Comparison of ENCODE assay signal across 16 cellular contexts in the genomic region with DNA sequence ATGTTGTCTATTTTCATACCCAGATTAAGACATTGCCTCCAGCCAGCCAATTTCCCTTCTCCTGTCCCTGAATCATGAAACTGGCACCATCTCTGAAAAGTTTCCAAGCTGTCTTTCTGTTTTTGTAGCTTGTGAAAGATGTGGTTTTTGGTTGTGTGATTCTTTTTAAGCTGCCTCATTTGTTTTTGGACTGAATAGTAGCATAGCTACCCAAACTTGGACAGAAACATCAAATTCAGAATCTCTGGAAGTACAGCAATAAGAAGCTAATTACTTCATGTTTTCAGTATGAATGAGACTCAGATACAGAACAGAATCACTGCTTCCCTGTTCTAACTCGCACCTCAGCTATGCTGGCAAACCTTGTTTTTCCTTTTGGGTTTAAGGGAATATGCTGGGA.
DNase-seq lines count a peak whose midpoint lies in the region; ATAC-seq and TF ChIP-seq lines count a peak whose summit lies in the region.
"Had no signal": no experiment of that assay in that cellular context is flagged by ENCODE, and none has a peak within 500 bp of the region (broad histone marks: within the 10 kb centered on the region; RNA-seq: fewer than 3 reads in every experiment).

No MANE protein-coding gene starts in this region.

- H4K20me1 ChIP-seq in GM23248 (ENCODE audit: insufficient read depth): no peaks in the 10 kb centered on the region

- no TSS peak for BruUV-seq in Calu3 (replicated peaks; lab: Mats Ljungman, UMichigan)

- no peaks in the 10 kb centered on the region for H3K9me2 ChIP-seq in GM23248 (ENCODE audit: insufficient read depth)
- H3K9me2 ChIP-seq: SK-N-SH had no signal

- H3K27ac Mint-ChIP-seq in T-helper 2 cell treated with Interferon-gamma antibody and Interleukin-4, amounts not matched to agents 5 μg/mL and 100 μg/mL, for 36 hours: no peak overlapping the region
- H3K27ac Mint-ChIP-seq in Calu3 (ENCODE audit: unreplicated experiment): no peak overlapping the region

- H3K4me1 Mint-ChIP-seq in T-helper 2 cell treated with Interferon-gamma antibody and Interleukin-4, amounts not matched to agents 5 μg/mL and 100 μg/mL, for 36 hours (ENCODE audit: low read depth): peaks cover 20% of the 10 kb centered on the region
- no peaks in the 10 kb centered on the region for H3K4me1 Mint-ChIP-seq in Calu3 (ENCODE audit: low read depth, unreplicated experiment)

- H3K27me3 ChIP-seq in GM23248 (replicated peaks; ENCODE audit: insufficient read depth) (no peaks in the 10 kb centered on the region), adipocyte (replicated peaks; ENCODE audit: control insufficient read depth, insufficient read depth, low read length) (no peaks in the 10 kb centered on the region)

- no peaks in the 10 kb centered on the region for H3K36me3 ChIP-seq in GM23248 (ENCODE audit: low read depth)
- no peaks in the 10 kb centered on the region for H3K36me3 ChIP-seq in adipocyte (ENCODE audit: control insufficient read depth, insufficient read depth, low read length, severe bottlenecking)

- H2AFZ ChIP-seq in GM23248: no peak overlapping the region
- H2AFZ ChIP-seq: PC-9 had no signal

- intact Hi-C loops in Right ventricle myocardium superior (cut with DNase I) (no loop called here), Calu3 (cut with micrococcal nuclease; ENCODE audit: unreplicated experiment) (no loop called here)

- no peak overlapping the region for H3K9ac ChIP-seq in GM23248
- H3K9ac ChIP-seq in adipocyte (ENCODE audit: low read length): no peak overlapping the region
- H3K9ac ChIP-seq: SK-N-SH had no signal

- peaks cover 21% of the 10 kb centered on the region for H3K27me3 Mint-ChIP-seq in T-helper 2 cell treated with Interferon-gamma antibody and Interleukin-4, amounts not matched to agents 5 μg/mL and 100 μg/mL, for 36 hours (ENCODE audit: low read depth)
- H3K27me3 Mint-ChIP-seq in Calu3 (ENCODE audit: unreplicated experiment): peaks cover 35% of the 10 kb centered on the region

- no peaks in the 10 kb centered on the region for H3K9me3 ChIP-seq in GM23248 (ENCODE audit: low read depth)
- H3K9me3 ChIP-seq in adipocyte (ENCODE audit: control insufficient read depth, low read length): no peaks in the 10 kb centered on the region
- H3K9me3 ChIP-seq: SK-N-SH had no signal

- H3K4me2 ChIP-seq in GM23248 (ENCODE audit: unreplicated experiment): no peak overlapping the region
- H3K4me2 ChIP-seq: PC-9, SK-N-SH had no signal

- H3K4me3 ChIP-seq in GM23248 (no peak overlapping the region), adipocyte (ENCODE audit: low read length) (no peak overlapping the region)
- H3K4me3 ChIP-seq: PC-9 had no signal

- no peak overlapping the region for H3K27ac ChIP-seq in GM23248
- H3K27ac ChIP-seq: PC-9 had no signal

- no peak for TF ChIP-seq CTCF in Calu3 (IDR thresholded peaks at IDR 0.05; ENCODE audit: unreplicated experiment)

- ATAC-seq in Right ventricle myocardium superior (ENCODE audit: poor library complexity): no peak

- H3K79me2 ChIP-seq in GM23248 (ENCODE audit: insufficient read depth): no peaks in the 10 kb centered on the region

- H3F3A ChIP-seq in GM23248 (ENCODE audit: insufficient read depth): peaks cover 7% of the 10 kb centered on the region; the same call in 1 of the 2 replicates

- CTCF ChIA-PET in Calu3 (lab: Charles Lee): no interaction called here

- no peaks in the 10 kb centered on the region for H3K36me3 Mint-ChIP-seq in T-helper 2 cell treated with Interferon-gamma antibody and Interleukin-4, amounts not matched to agents 5 μg/mL and 100 μg/mL, for 36 hours (ENCODE audit: low read depth)
- no peaks in the 10 kb centered on the region for H3K36me3 Mint-ChIP-seq in Calu3 (ENCODE audit: insufficient read depth, unreplicated experiment)

- WGBS in GM23248 (ENCODE audit: low coverage in 1 of 2, low lambda C conversion rate in 2 of 2, missing lambda C conversion rate in 2 of 2), 2 experiments: 13 to 22% methylated on average over 1 of the region's 1 CpG

- peak; percentile 67 for DNase-seq in GM23248
- DNase-seq in adipocyte (ENCODE audit: low read depth): peak; percentile 38
- peak; percentile 75 for DNase-seq in fibroblast of peridontal ligament (ENCODE audit: extremely low read depth)
- DNase-seq in stromal cell of bone marrow (ENCODE audit: low read depth): peak; percentile 85
- no peak for DNase-seq in T-helper 2 cell treated with Interferon-gamma antibody and Interleukin-4, amounts not matched to agents 5 μg/mL and 100 μg/mL, for 36 hours (ENCODE audit: low spot score)
- DNase-seq in COLO829 (ENCODE audit: low spot score): no peak
- no peak for DNase-seq in Right ventricle myocardium superior
- DNase-seq in Calu3: no peak
- DNase-seq: C1 segment of cervical spinal cord, GOT3, NCI-H1048, NCI-H146, NCI-H446, NCI-H748 treated with DMSO at 0.1 percent for 48 hours, PC-9, SK-N-SH had no signal

- in situ Hi-C loops in GM23248 (cut with MboI): no loop called here

- H3K4me1 ChIP-seq in GM23248 (ENCODE audit: insufficient read depth) (peaks cover 5% of the 10 kb centered on the region; the same call in 1 of the 2 replicates), adipocyte (ENCODE audit: control insufficient read depth, insufficient read depth, low read length) (peaks cover 11% of the 10 kb centered on the region)

- no peaks in the 10 kb centered on the region for H3K9me3 Mint-ChIP-seq in T-helper 2 cell treated with Interferon-gamma antibody and Interleukin-4, amounts not matched to agents 5 μg/mL and 100 μg/mL, for 36 hours
- no peaks in the 10 kb centered on the region for H3K9me3 Mint-ChIP-seq in Calu3 (ENCODE audit: low read depth, unreplicated experiment)

- no peak overlapping the region for H3K4me3 Mint-ChIP-seq in T-helper 2 cell treated with Interferon-gamma antibody and Interleukin-4, amounts not matched to agents 5 μg/mL and 100 μg/mL, for 36 hours
- H3K4me3 Mint-ChIP-seq in Calu3 (ENCODE audit: low read depth, unreplicated experiment): no peak overlapping the region

Comparison
In these comparisons a context has a peak if more than half of its experiments do, and no peak if none do; other contexts are left out.
1. DNase-seq: peak in GM23248 (single experiment), adipocyte (single experiment), fibroblast of peridontal ligament (single experiment) and stromal cell of bone marrow (single experiment); none in T-helper 2 cell treated with Interferon-gamma antibody and Interleukin-4, amounts not matched to agents 5 μg/mL and 100 μg/mL, for 36 hours (single experiment), COLO829 (single experiment), Right ventricle myocardium superior (single experiment) and Calu3 (single experiment).